In the genomic region with DNA sequence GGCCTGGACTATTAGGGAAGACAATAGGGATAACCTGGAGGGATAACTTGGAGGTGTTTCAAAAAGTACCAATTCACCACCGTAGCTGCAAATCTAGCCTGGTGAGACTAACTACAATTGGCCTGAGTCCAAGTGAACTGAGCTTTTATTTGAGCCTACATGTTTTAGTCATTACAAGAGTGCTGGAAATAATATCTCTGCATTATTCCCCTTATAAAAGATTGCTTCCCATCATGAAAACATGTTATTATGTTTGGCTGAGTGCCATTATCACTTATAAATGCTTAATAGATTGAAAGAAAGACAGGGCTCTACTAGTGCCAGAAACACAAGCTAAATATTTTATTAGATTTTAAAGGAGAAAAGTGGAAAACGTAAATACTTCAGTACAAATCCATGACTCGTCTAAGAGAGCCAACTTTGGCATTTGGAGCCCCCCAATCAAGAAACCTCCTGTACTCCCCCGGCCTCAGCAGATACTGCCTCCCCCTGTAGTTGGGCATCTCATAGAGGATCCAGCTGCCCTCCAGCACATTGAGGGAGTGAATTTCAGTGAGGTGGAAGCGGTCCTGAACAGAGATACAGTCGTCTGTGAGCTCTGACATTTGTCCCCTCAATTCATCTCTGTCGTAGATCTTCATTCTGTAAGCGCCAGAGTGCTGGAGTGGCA, we compare ENCODE assay signal across 1 cellular context.
TF ChIP-seq lines count a peak whose summit lies in the region.

No MANE protein-coding gene starts in this region.

TF ChIP-seq in endothelial cell of umbilical vein, 7 proteins besides CTCF, POLR2A, EP300 and RAD21:
- TF ChIP-seq EZH2 (IDR thresholded peaks at IDR 0.05; ENCODE audit: borderline replicate concordance, low read depth, low read length, severe bottlenecking) (no peak), JUN (IDR thresholded peaks at IDR 0.05; ENCODE audit: borderline replicate concordance, insufficient read depth, insufficient read length, low read depth) (no peak), MYC (IDR thresholded peaks at IDR 0.05; ENCODE audit: low read depth, low read length) (no peak), POLR2AphosphoS5 (IDR thresholded peaks at IDR 0.05; ENCODE audit: insufficient read depth, low read depth, low read length) (no peak), GATA2 (IDR thresholded peaks at IDR 0.05; ENCODE audit: insufficient read depth, insufficient read length, low read depth, low read length) (no peak), FOS (IDR thresholded peaks at IDR 0.05; ENCODE audit: borderline replicate concordance, insufficient read depth, low read length) (no peak)
- TF ChIP-seq, protein P1, sequence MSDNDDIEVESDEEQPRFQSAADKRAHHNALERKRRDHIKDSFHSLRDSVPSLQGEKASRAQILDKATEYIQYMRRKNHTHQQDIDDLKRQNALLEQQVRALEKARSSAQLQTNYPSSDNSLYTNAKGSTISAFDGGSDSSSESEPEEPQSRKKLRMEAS (IDR thresholded peaks at IDR 0.05; ENCODE audit: insufficient read depth, insufficient read length), result no peak
